In genomic region chr9:136808781-136809158, GRCh38 we compare ENCODE assay signal across 8 cellular contexts. TPM values are rescaled to one million over a fixed set of nuclear protein-coding genes. Genes with fewer than 3 reads are reported as not detected.
A peak's percentile ranks its signal among the peaks of the same experiment; 100 is the strongest.
DNase-seq lines count a peak whose midpoint lies in the region; ATAC-seq and TF ChIP-seq lines count a peak whose summit lies in the region.

No MANE protein-coding gene starts in this region.

- no peak for TF ChIP-seq POLR2A in gastrocnemius medialis (IDR thresholded peaks at IDR 0.05)

- H3K9me3 ChIP-seq in T-helper 17 cell (ENCODE audit: control insufficient read depth, low read length, poor library complexity, severe bottlenecking): no peaks in the 10 kb centered on the region
- H3K9me3 ChIP-seq in gastrocnemius medialis: no peaks in the 10 kb centered on the region

- TF ChIP-seq CTCF in fibroblast of villous mesenchyme (IDR thresholded peaks at IDR 0.05; ENCODE audit: insufficient read depth, low read depth, low read length) (no peak), gastrocnemius medialis (IDR thresholded peaks at IDR 0.05 in 4 of 5, conservative IDR thresholded peaks at IDR 0.05 in 1 of 5) (no peak)

- in situ Hi-C loops in gastrocnemius medialis (cut with MboI; ENCODE audit: low sequenced_read_pairs in 4 of 4): no loop called here

- H3K9me3 Mint-ChIP-seq in activated T-cell treated with anti-CD3 and anti-CD28 coated beads, Interleukin-2, amount 50 U/mL, for 4 hours: no peaks in the 10 kb centered on the region

- peak overlapping the region in 3 of 4 donors; percentile 82 to 94 (median 94) for H3K27ac ChIP-seq in gastrocnemius medialis

- H3K36me3 ChIP-seq in gastrocnemius medialis: peaks cover 0 to 6% of the 10 kb centered on the region in 2 donors

- no peak for ATAC-seq in activated T-cell treated with anti-CD3 and anti-CD28 coated beads, Interleukin-2, amount 50 U/mL, for 4 hours
- ATAC-seq in T-helper 17 cell (no peak), gastrocnemius medialis (no peak), HG03354 (IDR thresholded peaks at IDR 0.05; ENCODE audit: poor library complexity, severe bottlenecking, unreplicated experiment) (no peak), GM21515 (IDR thresholded peaks at IDR 0.05; ENCODE audit: unreplicated experiment) (no peak)

- no peaks in the 10 kb centered on the region for H3K27me3 ChIP-seq in gastrocnemius medialis

- no peaks in the 10 kb centered on the region for H3K27me3 Mint-ChIP-seq in activated T-cell treated with anti-CD3 and anti-CD28 coated beads, Interleukin-2, amount 50 U/mL, for 4 hours (ENCODE audit: low read depth)
- H3K27me3 Mint-ChIP-seq in T-helper 17 cell: no peaks in the 10 kb centered on the region

- H3K27ac Mint-ChIP-seq in T-helper 17 cell: peak overlapping the region; percentile 83

- DNase-seq in activated T-cell treated with anti-CD3 and anti-CD28 coated beads, Interleukin-2, amount 50 U/mL, for 4 hours: no peak
- no peak for DNase-seq in activated T-cell treated with anti-CD3 and anti-CD28 coated beads, Interleukin-2, amount 50 U/mL, for 48 hours
- DNase-seq in T-helper 17 cell (no peak), fibroblast of villous mesenchyme (ENCODE audit: low read depth) (peak; percentile 61), gastrocnemius medialis (no peak)
- no peak for DNase-seq in activated effector memory CD4-positive, alpha-beta T cell treated with Interleukin-2 at 50 U/mL for 16 hours

- intact Hi-C loops in gastrocnemius medialis (cut with DNase I; ENCODE audit: low total_unique reads): no loop called here

- peaks cover 31 to 35% of the 10 kb centered on the region in 2 donors for H3K4me1 ChIP-seq in gastrocnemius medialis

- peaks cover 34% of the 10 kb centered on the region for H3K4me1 Mint-ChIP-seq in activated T-cell treated with anti-CD3 and anti-CD28 coated beads, Interleukin-2, amount 50 U/mL, for 4 hours (ENCODE audit: low read depth)
- peaks cover 16% of the 10 kb centered on the region for H3K4me1 Mint-ChIP-seq in T-helper 17 cell

- H3K4me3 ChIP-seq in fibroblast of villous mesenchyme (ENCODE audit: low read depth, low read length) (peak overlapping the region; percentile 84), gastrocnemius medialis (peak overlapping the region; percentile 76 to 98 (median 92))

- H3K4me3 Mint-ChIP-seq in activated T-cell treated with anti-CD3 and anti-CD28 coated beads, Interleukin-2, amount 50 U/mL, for 4 hours: peak overlapping the region; percentile 86
- peak overlapping the region; percentile 87 for H3K4me3 Mint-ChIP-seq in T-helper 17 cell

- H3K36me3 Mint-ChIP-seq in activated T-cell treated with anti-CD3 and anti-CD28 coated beads, Interleukin-2, amount 50 U/mL, for 4 hours (ENCODE audit: insufficient read depth): peaks cover 13% of the 10 kb centered on the region
- H3K36me3 Mint-ChIP-seq in T-helper 17 cell (ENCODE audit: low read depth): no peaks in the 10 kb centered on the region

RNA-seq across cellular contexts. Expression of gene RABL6, which starts 1.0 kb away (rescaled TPM):
- 100 to 1,000 TPM in 2 of 3 donors, 10 to 100 TPM in 1; 90.6 to 103 (median 100) TPM for total RNA-seq in activated T-cell treated with anti-CD3 and anti-CD28 coated beads, Interleukin-2, amount 50 U/mL, for 4 hours
- total RNA-seq in T-helper 17 cell: 10 to 100 TPM; 55.6 to 59.7 TPM
- 69.6 and 72.1 TPM in 2 replicates for total RNA-seq in fibroblast of villous mesenchyme
- total RNA-seq in gastrocnemius medialis: 100 to 1,000 TPM in 2 of 4 donors, 10 to 100 TPM in 2; 84.9 to 121 (median 105) TPM

RNA-seq across cellular contexts. Expression of gene CCDC183, which starts 12.6 kb away (rescaled TPM):
- under 1 TPM in 1 of 3 donors, not detected in 2; 0.49 TPM for total RNA-seq in activated T-cell treated with anti-CD3 and anti-CD28 coated beads, Interleukin-2, amount 50 U/mL, for 4 hours
- total RNA-seq in T-helper 17 cell (1 to 10 TPM; 1.8 to 2.2 TPM), fibroblast of villous mesenchyme (0.32 and 0.43 TPM in 2 replicates), gastrocnemius medialis (under 1 TPM in 1 of 4 donors, not detected in 3; 0.31 TPM)

RNA-seq across cellular contexts. Expression of gene TMEM141, which starts 17.6 kb away (rescaled TPM):
- total RNA-seq in activated T-cell treated with anti-CD3 and anti-CD28 coated beads, Interleukin-2, amount 50 U/mL, for 4 hours: 10 to 100 TPM; 49.5 to 53.0 (median 51.9) TPM
- total RNA-seq in T-helper 17 cell (10 to 100 TPM; 16.5 to 21.8 TPM), fibroblast of villous mesenchyme (33.5 and 39.7 TPM in 2 replicates), gastrocnemius medialis (10 to 100 TPM; 46.9 to 70.2 (median 51.1) TPM)

RNA-seq across cellular contexts. Expression of gene AJM1, which starts 33.5 kb away (rescaled TPM):
- total RNA-seq in activated T-cell treated with anti-CD3 and anti-CD28 coated beads, Interleukin-2, amount 50 U/mL, for 4 hours: 1 to 10 TPM; 1.5 to 2.2 (median 1.7) TPM
- 1 to 10 TPM; 2.9 to 3.7 TPM for total RNA-seq in T-helper 17 cell
- total RNA-seq in fibroblast of villous mesenchyme: 0.86 and 1.3 TPM in 2 replicates
- total RNA-seq in gastrocnemius medialis: 1 to 10 TPM; 1.3 to 2.1 (median 1.6) TPM

RNA-seq across cellular contexts. Expression of gene PHPT1, which starts 40.4 kb away (rescaled TPM):
- 100 to 1,000 TPM; 112 to 120 (median 119) TPM for total RNA-seq in activated T-cell treated with anti-CD3 and anti-CD28 coated beads, Interleukin-2, amount 50 U/mL, for 4 hours
- total RNA-seq in T-helper 17 cell (10 to 100 TPM; 33.8 to 36.2 TPM), fibroblast of villous mesenchyme (75.4 and 105 TPM in 2 replicates), gastrocnemius medialis (100 to 1,000 TPM in 3 of 4 donors, 10 to 100 TPM in 1; 98.8 to 204 (median 152) TPM)
